Comparison of ENCODE assay signal across 9 cellular contexts in the genomic region with DNA sequence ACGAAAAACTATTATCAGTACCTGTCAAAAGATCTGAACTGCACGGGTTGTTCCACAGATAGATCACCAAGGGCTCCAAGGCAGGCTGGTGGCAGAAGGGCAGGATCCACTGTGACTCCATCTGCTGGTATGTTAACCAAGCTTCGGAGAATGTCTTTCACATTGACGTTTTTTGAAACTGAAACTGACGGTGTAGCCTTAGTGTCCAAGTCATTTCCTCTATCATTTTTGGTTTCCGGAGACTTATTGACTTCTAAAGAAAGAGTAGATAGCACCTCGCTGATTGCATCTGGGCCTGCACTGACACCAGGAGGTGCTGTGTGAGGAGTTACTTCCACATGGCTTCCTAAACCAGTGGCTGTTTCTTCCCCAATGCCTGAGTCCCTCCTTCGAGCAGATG.
DNase-seq lines count a peak whose midpoint lies in the region; ATAC-seq, FAIRE-seq and TF ChIP-seq lines count a peak whose summit lies in the region.
"Had no signal": no experiment of that assay in that cellular context is flagged by ENCODE, and none has a peak within 500 bp of the region (broad histone marks: within the 10 kb centered on the region; RNA-seq: fewer than 3 reads in every experiment).

No MANE protein-coding gene starts in this region.

- in situ Hi-C loops in K562 (cut with MboI): no loop called here
- in situ Hi-C loops in KBM-7 (cut with MboI; ENCODE audit: low pct_unique_long_range_greater_than_20kb, low sequenced_read_pairs): no loop called here

- no peak for TF ChIP-seq RAD21 in K562 (CRISPR knock-in tag; conservative IDR thresholded peaks at IDR 0.05 in 1 of 2, IDR thresholded peaks at IDR 0.05 in 1 of 2)

- no peaks in the 10 kb centered on the region for H3K27me3 ChIP-seq in OCI-LY3 (ENCODE audit: low read depth, low read length)
- no peaks in the 10 kb centered on the region for H3K27me3 ChIP-seq in K562 (ENCODE audit: control insufficient read depth in 2 of 2, insufficient read depth in 2 of 2, low read length in 2 of 2)
- H3K27me3 ChIP-seq in foreskin keratinocyte: no peaks in the 10 kb centered on the region
- H3K27me3 ChIP-seq: ascending aorta had no signal

- H2AFZ ChIP-seq in OCI-LY3 (ENCODE audit: low read depth, low read length): no peak overlapping the region
- H2AFZ ChIP-seq in K562 (ENCODE audit: low read depth, low read length): no peak overlapping the region

- TF ChIP-seq CTCF in GM12874 (IDR thresholded peaks at IDR 0.05; ENCODE audit: insufficient read depth, low read depth, low read length) (peak; percentile 34; the same call in 1 of the 2 replicates), OCI-LY3 (IDR thresholded peaks at IDR 0.05; ENCODE audit: low read depth, low read length) (peak; percentile 73), K562 (IDR thresholded peaks at IDR 0.05 in 2 of 3, conservative IDR thresholded peaks at IDR 0.05 in 1 of 3; ENCODE audit: insufficient read depth in 2 of 3, low read depth in 1 of 3, low read length in 3 of 3) (no peak), foreskin keratinocyte (conservative IDR thresholded peaks at IDR 0.05) (no peak)

- no peak for DNase-seq in K562 (ENCODE audit: extremely low read depth in 1 of 4, low spot score in 3 of 4)
- DNase-seq in substantia nigra (lab: John Stamatoyannopoulos, UW): no peak
- DNase-seq in mucosa of gallbladder (ENCODE audit: low spot score): no peak
- DNase-seq in foreskin keratinocyte: no peak
- no peak for DNase-seq in KBM-7

- H3K4me2 ChIP-seq in OCI-LY3 (ENCODE audit: low read length): peak overlapping the region; percentile 69
- no peak overlapping the region for H3K4me2 ChIP-seq in K562 (ENCODE audit: insufficient read depth, low read length)

- no peaks in the 10 kb centered on the region for H3K9me3 ChIP-seq in OCI-LY3 (ENCODE audit: insufficient read depth, low read length)
- no peaks in the 10 kb centered on the region for H3K9me3 ChIP-seq in K562 (replicated peaks; ENCODE audit: control insufficient read depth, insufficient read depth, low read depth, low read length)
- H3K9me3 ChIP-seq: ascending aorta had no signal

- no peak for TF ChIP-seq POLR2A in K562 (conservative IDR thresholded peaks at IDR 0.05)

- BruUV-seq in K562 (replicated peaks; lab: Mats Ljungman, UMichigan): no TSS peak

- peaks cover 25% of the 10 kb centered on the region for H3K4me1 ChIP-seq in OCI-LY3 (ENCODE audit: low read length)
- H3K4me1 ChIP-seq in K562 (replicated peaks in 1 of 2; ENCODE audit: control insufficient read depth in 2 of 2, insufficient read depth in 2 of 2, low read length in 2 of 2): no peaks in the 10 kb centered on the region
- peaks cover 12% of the 10 kb centered on the region for H3K4me1 ChIP-seq in foreskin keratinocyte
- H3K4me1 ChIP-seq: ascending aorta had no signal

- intact Hi-C loops in K562 (cut with micrococcal nuclease): no loop called here

- no peaks in the 10 kb centered on the region for H4K20me1 ChIP-seq in OCI-LY3 (ENCODE audit: insufficient read depth, low read length)
- no peaks in the 10 kb centered on the region for H4K20me1 ChIP-seq in K562 (replicated peaks; ENCODE audit: control insufficient read depth, insufficient read depth, low read length)

- peak overlapping the region; percentile 42 for H3K4me3 ChIP-seq in OCI-LY3 (ENCODE audit: low read length)
- H3K4me3 ChIP-seq in K562: no peak overlapping the region
- H3K4me3 ChIP-seq: ascending aorta had no signal

- POLR2A ChIA-PET in K562 (lab: Yijun Ruan, JAX): interaction anchor here (0.6 to 0.8 kb wide), 2 partner anchors 31 to 656 kb away, joined by 3 to 7 read pairs; no protein-coding TSS in a partner anchor

- TF ChIP-seq EP300 in K562 (IDR thresholded peaks at IDR 0.05; ENCODE audit: low read length): no peak

- H3K27ac ChIP-seq in OCI-LY3 (ENCODE audit: low read length): peak overlapping the region; percentile 62
- no peak overlapping the region for H3K27ac ChIP-seq in K562 (ENCODE audit: extremely low read depth, low read depth, low read length)
- H3K27ac ChIP-seq in substantia nigra (ENCODE audit: low read depth, low read length, poor library complexity, severe bottlenecking): no peak overlapping the region
- H3K27ac ChIP-seq in foreskin keratinocyte: no peak overlapping the region
- H3K27ac ChIP-seq: ascending aorta had no signal

- no peaks in the 10 kb centered on the region for H3K9me1 ChIP-seq in K562 (ENCODE audit: control insufficient read depth, insufficient read depth, low read length)

- ATAC-seq in GM21737 (IDR thresholded peaks at IDR 0.05; ENCODE audit: unreplicated experiment) (peak; percentile 93), K562 (no peak), foreskin keratinocyte (no peak)

- H3K79me2 ChIP-seq in OCI-LY3 (ENCODE audit: low read length) (no peaks in the 10 kb centered on the region), K562 (ENCODE audit: control insufficient read depth, insufficient read depth, low read length) (no peaks in the 10 kb centered on the region)

- FAIRE-seq in K562 (lab: Jason Lieb, UNC): peak; percentile 35

- H3K9ac ChIP-seq in OCI-LY3 (ENCODE audit: low read length): peak overlapping the region; percentile 14; the same call in 1 of the 2 replicates
- H3K9ac ChIP-seq in K562 (ENCODE audit: insufficient read depth in 1 of 2, low read depth in 2 of 2, low read length in 2 of 2): no peak overlapping the region

- H3K36me3 ChIP-seq in OCI-LY3 (replicated peaks; ENCODE audit: low read depth, low read length): peaks cover 4% of the 10 kb centered on the region
- peaks cover 52% of the 10 kb centered on the region; the same call in 2 of the 3 replicates for H3K36me3 ChIP-seq in K562 (ENCODE audit: control insufficient read depth, insufficient read depth, low read length)

- CTCF ChIA-PET in K562 (lab: Yijun Ruan, JAX; ENCODE audit: low intra/inter-chr PET ratio): interaction anchor here (0.5 kb wide), 1 partner anchor 39 kb away, joined by 6 read pairs; no protein-coding TSS in a partner anchor

- WGBS in K562 (ENCODE audit: insufficient coverage, low coverage, missing lambda C conversion rate): 79% methylated on average over 8 of the region's 8 CpGs

TF ChIP-seq in K562, 482 proteins besides CTCF, POLR2A, EP300 and RAD21 (continues in another document):
- TF ChIP-seq ESRRA (IDR thresholded peaks at IDR 0.05; ENCODE audit: borderline replicate concordance, low read depth) (no peak), CGGBP1 (CRISPR knock-in tag; IDR thresholded peaks at IDR 0.05) (no peak), ZEB2 (IDR thresholded peaks at IDR 0.05) (no peak), NONO (IDR thresholded peaks at IDR 0.05; ENCODE audit: low read depth in 2 of 2, low read length in 1 of 2) (no peak), PPARD (CRISPR knock-in tag; IDR thresholded peaks at IDR 0.05) (no peak), NCOA6 (IDR thresholded peaks at IDR 0.05) (no peak), SMC3 (conservative IDR thresholded peaks at IDR 0.05; ENCODE audit: insufficient read depth, low read depth, low read length) (no peak), RREB1 (CRISPR knock-in tag; IDR thresholded peaks at IDR 0.05) (no peak)

Comparison
In these comparisons a context has a peak if more than half of its experiments do, and no peak if none do; other contexts are left out.
1. CTCF ChIP-seq: peak in GM12874 (single experiment) and OCI-LY3 (single experiment); none in K562 (0 of 3) and foreskin keratinocyte (single experiment).